Comparison of ENCODE assay signal across 16 cellular contexts in the genomic region with DNA sequence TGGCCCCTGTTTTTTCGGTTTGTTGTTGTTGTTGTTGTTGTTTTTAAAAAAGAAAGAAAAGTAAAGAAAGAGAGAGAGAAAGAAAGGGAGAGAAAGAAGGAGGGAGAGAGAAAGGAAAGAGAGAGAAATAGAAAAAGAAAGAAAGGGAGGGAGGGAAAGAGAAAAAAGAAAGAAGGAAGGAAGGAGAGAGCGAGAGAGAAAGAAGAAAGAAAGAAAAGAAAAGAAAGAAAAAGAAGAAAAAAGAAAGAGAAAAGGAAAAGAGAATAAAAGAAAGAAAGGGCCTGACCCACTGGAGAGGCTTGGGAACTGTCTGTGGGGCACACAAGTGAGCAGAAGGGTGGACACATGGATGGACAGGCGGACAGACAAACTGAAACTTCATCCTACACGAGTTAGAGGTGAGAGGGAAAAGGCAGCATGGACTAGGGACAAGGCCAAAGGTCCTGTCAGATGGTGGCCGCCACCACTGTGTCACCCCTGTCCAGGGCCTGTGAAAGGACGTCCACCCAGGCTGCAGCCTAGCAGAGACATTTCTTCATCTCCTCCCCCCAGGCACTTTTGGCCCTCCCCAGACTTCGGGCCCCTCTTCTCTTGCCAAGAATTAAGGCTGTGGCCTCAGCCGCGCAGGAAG. TPM values are rescaled to one million over a fixed set of nuclear protein-coding genes. Genes with fewer than 3 reads are reported as not detected.
DNase-seq lines count a peak whose midpoint lies in the region; ATAC-seq and TF ChIP-seq lines count a peak whose summit lies in the region.
"Had no signal": no experiment of that assay in that cellular context is flagged by ENCODE, and none has a peak within 500 bp of the region (broad histone marks: within the 10 kb centered on the region; RNA-seq: fewer than 3 reads in every experiment).

No MANE protein-coding gene starts in this region.

- no peak overlapping the region for H4K8ac ChIP-seq in trophoblast cell (ENCODE audit: low read depth, low read length)

- peak; percentile 34 for DNase-seq in Right ventricle myocardium inferior (ENCODE audit: missing footprints)
- no peak for DNase-seq in Right ventricle myocardium superior
- no peak for DNase-seq in Panc1 (ENCODE audit: low read depth, low spot score)
- no peak for DNase-seq in left lobe of liver (ENCODE audit: low spot score)
- no peak for DNase-seq in trophoblast cell
- DNase-seq: NCI-H1417 treated with DMSO at 0.1 percent for 48 hours had no signal

- no peak overlapping the region for H3K18ac ChIP-seq in trophoblast cell (ENCODE audit: low read length)

- H3K4me1 ChIP-seq in Panc1 (ENCODE audit: control insufficient read depth, insufficient read depth, low read length) (peaks cover 13% of the 10 kb centered on the region), trophoblast cell (ENCODE audit: control insufficient read depth in 1 of 2, insufficient read depth in 2 of 2, low read length in 2 of 2) (peaks cover 4 to 5% of the 10 kb centered on the region in 2 experiments)
- H3K4me1 ChIP-seq: foreskin keratinocyte had no signal

- no peak for ATAC-seq in Right ventricle myocardium inferior
- ATAC-seq in Right ventricle myocardium superior (ENCODE audit: poor library complexity), result no peak
- ATAC-seq in Panc1, result peak; percentile 13; the same call in 1 of the 2 replicates
- peak; percentile 64 for ATAC-seq in left lobe of liver
- ATAC-seq in stimulated activated memory B cell treated with anti-CD40 and anti-IgM and Interleukin-4, amounts not matched to agents 10 μg/mL and 1 μg/mL and 100 μg/mL, for 72 hours, result no peak
- ATAC-seq in GM21447 (IDR thresholded peaks at IDR 0.05; ENCODE audit: unreplicated experiment), result no peak
- ATAC-seq in HG02678 (IDR thresholded peaks at IDR 0.05; ENCODE audit: unreplicated experiment), result no peak

- CTCF ChIA-PET in Panc1 (lab: Charles Lee), result interaction anchor here (0.6 kb wide), 1 partner anchor 238 kb away, joined by 7 read pairs; no protein-coding TSS in a partner anchor

- H3K27ac ChIP-seq in Panc1 (ENCODE audit: low read length) (peak overlapping the region; percentile 21; the same call in 1 of the 2 replicates), trophoblast cell (ENCODE audit: low read depth, low read length) (no peak overlapping the region)
- H3K27ac ChIP-seq: epithelial cell of prostate, foreskin keratinocyte had no signal

- H3K23ac ChIP-seq in trophoblast cell (ENCODE audit: low read length), result no peak overlapping the region

- peak overlapping the region; percentile 24 for H3K27ac Mint-ChIP-seq in stimulated activated memory B cell treated with anti-CD40 and anti-IgM and Interleukin-4, amounts not matched to agents 10 μg/mL and 1 μg/mL and 100 μg/mL, for 72 hours
- H3K27ac Mint-ChIP-seq: activated CD8-positive, alpha-beta memory T cell treated with anti-CD3 and anti-CD28 coated beads, Interleukin-2, amount 10 ng/mL, durations not matched to agents 7 days and 5 days; activated T-helper 17 cell treated with anti-CD3 and anti-CD28 coated beads, Interleukin-2, amount 50 U/mL, for 72 hours had no signal

- no peak overlapping the region for H2BK5ac ChIP-seq in trophoblast cell (ENCODE audit: low read depth, low read length, poor library complexity)

- H3K79me2 ChIP-seq in trophoblast cell (ENCODE audit: control insufficient read depth, insufficient read depth, low read length, poor library complexity), result no peaks in the 10 kb centered on the region

- H2AFZ ChIP-seq in trophoblast cell (ENCODE audit: insufficient read depth, low read length, poor library complexity), result no peak overlapping the region

- H3K36me3 Mint-ChIP-seq in stimulated activated memory B cell treated with anti-CD40 and anti-IgM and Interleukin-4, amounts not matched to agents 10 μg/mL and 1 μg/mL and 100 μg/mL, for 72 hours, result no peaks in the 10 kb centered on the region
- H3K36me3 Mint-ChIP-seq: activated CD8-positive, alpha-beta memory T cell treated with anti-CD3 and anti-CD28 coated beads, Interleukin-2, amount 10 ng/mL, durations not matched to agents 7 days and 5 days; CD4-positive, alpha-beta memory T cell had no signal

- TF ChIP-seq CTCF in Panc1 (IDR thresholded peaks at IDR 0.05), result no peak

- no peaks in the 10 kb centered on the region for H3K79me1 ChIP-seq in trophoblast cell (ENCODE audit: low read length)

- H3K4me3 ChIP-seq in Panc1 (ENCODE audit: low read depth in 2 of 2, low read length in 2 of 2), result no peak overlapping the region
- no peak overlapping the region for H3K4me3 ChIP-seq in trophoblast cell (ENCODE audit: low read depth, low read length)

- H3K27me3 Mint-ChIP-seq in stimulated activated memory B cell treated with anti-CD40 and anti-IgM and Interleukin-4, amounts not matched to agents 10 μg/mL and 1 μg/mL and 100 μg/mL, for 72 hours, result peaks cover 69% of the 10 kb centered on the region
- H3K27me3 Mint-ChIP-seq: activated CD8-positive, alpha-beta memory T cell treated with anti-CD3 and anti-CD28 coated beads, Interleukin-2, amount 10 ng/mL, durations not matched to agents 7 days and 5 days; activated T-helper 17 cell treated with anti-CD3 and anti-CD28 coated beads, Interleukin-2, amount 50 U/mL, for 72 hours had no signal

- no peak overlapping the region for H2BK12ac ChIP-seq in trophoblast cell (ENCODE audit: low read length)

- no peak overlapping the region for H3K4ac ChIP-seq in trophoblast cell (ENCODE audit: low read depth, low read length)

- in situ Hi-C loops in Panc1 (cut with HindIII; ENCODE audit: low pct_unique_long_range_greater_than_20kb, low sequenced_read_pairs), result no loop called here

- H3K9me3 ChIP-seq in Panc1 (ENCODE audit: control insufficient read depth, insufficient read depth, low read depth, low read length), result no peaks in the 10 kb centered on the region
- H3K9me3 ChIP-seq in trophoblast cell (ENCODE audit: insufficient read depth, low read depth, low read length), result no peaks in the 10 kb centered on the region

- WGBS in trophoblast cell (ENCODE audit: extremely low coverage, insufficient coverage, insufficient read length), result no CpG with 5 or more reads among the region's 9 CpGs

- BruUV-seq in Panc1 (replicated peaks; lab: Mats Ljungman, UMichigan), result no TSS peak

- H3K4me1 Mint-ChIP-seq in stimulated activated memory B cell treated with anti-CD40 and anti-IgM and Interleukin-4, amounts not matched to agents 10 μg/mL and 1 μg/mL and 100 μg/mL, for 72 hours, result peaks cover 12% of the 10 kb centered on the region

- no peak overlapping the region for H3K4me2 ChIP-seq in trophoblast cell (ENCODE audit: low read length)

- H3K14ac ChIP-seq in trophoblast cell (ENCODE audit: low read length), result no peak overlapping the region

- no peaks in the 10 kb centered on the region for H3K9me3 Mint-ChIP-seq in stimulated activated memory B cell treated with anti-CD40 and anti-IgM and Interleukin-4, amounts not matched to agents 10 μg/mL and 1 μg/mL and 100 μg/mL, for 72 hours
- H3K9me3 Mint-ChIP-seq: activated T-helper 17 cell treated with anti-CD3 and anti-CD28 coated beads, Interleukin-2, amount 50 U/mL, for 72 hours had no signal

- no peak overlapping the region for H3K9ac ChIP-seq in trophoblast cell (ENCODE audit: low read length)

- no peak overlapping the region for H2BK120ac ChIP-seq in trophoblast cell (ENCODE audit: insufficient read depth, low read length, poor library complexity)

- no peak overlapping the region for H3K4me3 Mint-ChIP-seq in stimulated activated memory B cell treated with anti-CD40 and anti-IgM and Interleukin-4, amounts not matched to agents 10 μg/mL and 1 μg/mL and 100 μg/mL, for 72 hours
- H3K4me3 Mint-ChIP-seq: activated CD8-positive, alpha-beta memory T cell treated with anti-CD3 and anti-CD28 coated beads, Interleukin-2, amount 10 ng/mL, durations not matched to agents 7 days and 5 days; activated T-helper 17 cell treated with anti-CD3 and anti-CD28 coated beads, Interleukin-2, amount 50 U/mL, for 72 hours; CD4-positive, alpha-beta memory T cell had no signal

- no peak overlapping the region for H2AK5ac ChIP-seq in trophoblast cell (ENCODE audit: low read length)

- no peak overlapping the region for H4K91ac ChIP-seq in trophoblast cell (ENCODE audit: low read depth, low read length)

- no peaks in the 10 kb centered on the region for H3K36me3 ChIP-seq in Panc1 (ENCODE audit: control insufficient read depth, insufficient read depth, low read length)
- no peaks in the 10 kb centered on the region for H3K36me3 ChIP-seq in trophoblast cell (ENCODE audit: control insufficient read depth in 1 of 2, insufficient read depth in 2 of 2, low read length in 2 of 2)

- POLR2A ChIA-PET in Panc1 (lab: Charles Lee), result no interaction called here

- H3K27me3 ChIP-seq in Panc1 (ENCODE audit: control insufficient read depth, insufficient read depth, low read length), result no peaks in the 10 kb centered on the region
- H3K27me3 ChIP-seq in trophoblast cell (ENCODE audit: insufficient read depth, low read length), result no peaks in the 10 kb centered on the region
- H3K27me3 ChIP-seq: foreskin keratinocyte had no signal

- no peak overlapping the region for H4K12ac ChIP-seq in trophoblast cell (ENCODE audit: low read depth, low read length)

- intact Hi-C loops in Right ventricle myocardium inferior (cut with DNase I) (loop anchor here (1.0 kb wide), 1 partner anchor 46 kb away; no protein-coding TSS in a partner anchor), Right ventricle myocardium superior (cut with DNase I) (loop anchor here (5.0 kb wide), 1 partner anchor 43 kb away; no protein-coding TSS in a partner anchor), Panc1 (cut with micrococcal nuclease; ENCODE audit: unreplicated experiment) (loop anchor here (5.0 kb wide), 1 partner anchor 43 kb away; no protein-coding TSS in a partner anchor)

RNA-seq across cellular contexts. Expression of a gene that starts 9.2 kb away (rescaled TPM):
- total RNA-seq in Right ventricle myocardium inferior (91.9 TPM), Right ventricle myocardium superior (86.2 TPM), Panc1 (2021; ENCODE audit: unreplicated experiment) (21.5 TPM), left lobe of liver (40.7 TPM)
- 85.2 TPM for polyA plus RNA-seq in Panc1 (2012; ENCODE audit: insufficient read length)
- polyA plus RNA-seq in trophoblast cell (2013), result 33.0 and 36.2 TPM in 2 replicates
- total RNA-seq: activated CD8-positive, alpha-beta memory T cell treated with anti-CD3 and anti-CD28 coated beads, Interleukin-2, amount 10 ng/mL, durations not matched to agents 7 days and 5 days; activated T-helper 17 cell treated with anti-CD3 and anti-CD28 coated beads, Interleukin-2, amount 50 U/mL, for 72 hours; CD4-positive, alpha-beta memory T cell had no signal
- polyA plus RNA-seq: CD4-positive, alpha-beta memory T cell had no signal

RNA-seq across cellular contexts. Expression of a gene that starts 22.1 kb away (rescaled TPM):
- total RNA-seq in Right ventricle myocardium inferior, result not detected
- total RNA-seq in Right ventricle myocardium superior, result not detected
- 0.80 TPM for total RNA-seq in Panc1 (2021; ENCODE audit: unreplicated experiment)
- polyA plus RNA-seq in Panc1 (2012; ENCODE audit: insufficient read length), result 2.3 TPM
- total RNA-seq in left lobe of liver, result 14.0 TPM
- polyA plus RNA-seq in trophoblast cell (2013), result 1.4 and 1.7 TPM in 2 replicates
- total RNA-seq: activated CD8-positive, alpha-beta memory T cell treated with anti-CD3 and anti-CD28 coated beads, Interleukin-2, amount 10 ng/mL, durations not matched to agents 7 days and 5 days; activated T-helper 17 cell treated with anti-CD3 and anti-CD28 coated beads, Interleukin-2, amount 50 U/mL, for 72 hours; CD4-positive, alpha-beta memory T cell; dermis blood vessel endothelial cell had no signal
- polyA plus RNA-seq: AG04450; CD4-positive, alpha-beta memory T cell had no signal

RNA-seq across cellular contexts. Expression of a gene that starts 46.4 kb away (rescaled TPM):
- 41.8 TPM for total RNA-seq in Right ventricle myocardium inferior
- 36.9 TPM for total RNA-seq in Right ventricle myocardium superior
- 104 TPM for total RNA-seq in Panc1 (2021; ENCODE audit: unreplicated experiment)
- 180 TPM for polyA plus RNA-seq in Panc1 (2012; ENCODE audit: insufficient read length)
- total RNA-seq in left lobe of liver, result 70.4 TPM
- polyA plus RNA-seq in trophoblast cell (2013), result 281 and 282 TPM in 2 replicates

RNA-seq across cellular contexts. Expression of a gene that starts 51.2 kb away (rescaled TPM):
- total RNA-seq in Right ventricle myocardium inferior (18.3 TPM), Right ventricle myocardium superior (14.6 TPM), Panc1 (2021; ENCODE audit: unreplicated experiment) (48.5 TPM), left lobe of liver (30.8 TPM)
- 80.9 TPM for polyA plus RNA-seq in Panc1 (2012; ENCODE audit: insufficient read length)
- 1.7 and 2.0 TPM in 2 replicates for polyA plus RNA-seq in trophoblast cell (2013)

Comparison
In these comparisons a context has a peak if more than half of its experiments do, and no peak if none do; other contexts are left out.
1. ATAC-seq: peak in Panc1 (single experiment) and left lobe of liver (single experiment); none in Right ventricle myocardium inferior (single experiment), Right ventricle myocardium superior (single experiment), stimulated activated memory B cell treated with anti-CD40 and anti-IgM and Interleukin-4, amounts not matched to agents 10 μg/mL and 1 μg/mL and 100 μg/mL, for 72 hours (single experiment), GM21447 (single experiment) and HG02678 (single experiment).